Comparison of ENCODE assay signal across 1 cellular context in genomic region chr19:2474232-2475017, GRCh38.
TF ChIP-seq lines count a peak whose summit lies in the region.

No MANE protein-coding gene starts in this region.

TF ChIP-seq in K562, 482 proteins besides CTCF, POLR2A, EP300 and RAD21 (continues in another document):
- TF ChIP-seq MYC (IDR thresholded peaks at IDR 0.05; ENCODE audit: low read depth, low read length) (peak; percentile 49; the same call in 1 of the 2 replicates), MYC (CRISPR knock-in tag; IDR thresholded peaks at IDR 0.05; ENCODE audit: borderline replicate concordance, low read depth) (no peak), ZFP91 (CRISPR knock-in tag; IDR thresholded peaks at IDR 0.05) (0 out of 2 replicates have a peak, but pooled peaks have one; percentile 36), GATAD2A (IDR thresholded peaks at IDR 0.05) (peak; percentile 85; the same call in 1 of the 2 replicates), ZNF589 (CRISPR knock-in tag; IDR thresholded peaks at IDR 0.05; ENCODE audit: low read depth) (0 out of 2 replicates have a peak, but pooled peaks have one; percentile 40), ZFP36 (IDR thresholded peaks at IDR 0.05; ENCODE audit: low read depth, low read length, partially characterized antibody) (peak; percentile 98), ETV5 (CRISPR knock-in tag; IDR thresholded peaks at IDR 0.05; ENCODE audit: low read depth) (peak; percentile 85), GABPA (tag; conservative IDR thresholded peaks at IDR 0.05; ENCODE audit: low read depth) (peak; percentile 77), CEBPG (CRISPR knock-in tag; IDR thresholded peaks at IDR 0.05) (peak; percentile 83), CEBPG (tag; conservative IDR thresholded peaks at IDR 0.05 in 1 of 2, IDR thresholded peaks at IDR 0.05 in 1 of 2) (peak; percentile 72 to 85), YY1 (IDR thresholded peaks at IDR 0.05; ENCODE audit: borderline replicate concordance in 1 of 3, control insufficient read depth in 1 of 3, extremely low read depth in 1 of 3, insufficient read depth in 3 of 3, insufficient read length in 1 of 3, insufficient replicate concordance in 2 of 3, low read depth in 1 of 3, low read length in 2 of 3) (peak in 1 of 3 experiments; percentile 70), ZNF395 (CRISPR knock-in tag; IDR thresholded peaks at IDR 0.05) (0 out of 2 replicates have a peak, but pooled peaks have one; percentile 47), SIN3B (IDR thresholded peaks at IDR 0.05; ENCODE audit: low read depth) (peak; percentile 28; the same call in 1 of the 2 replicates), GTF2A2 (tag; IDR thresholded peaks at IDR 0.05) (no peak), SMARCA4 (IDR thresholded peaks at IDR 0.05) (0 out of 2 replicates have a peak, but pooled peaks have one; percentile 9), RERE (CRISPR knock-in tag; IDR thresholded peaks at IDR 0.05; ENCODE audit: borderline replicate concordance) (no peak), NEUROD1 (IDR thresholded peaks at IDR 0.05; ENCODE audit: borderline replicate concordance, low read depth, low read length, partially characterized antibody) (peak; percentile 11), ZNF274 (IDR thresholded peaks at IDR 0.05; ENCODE audit: borderline replicate concordance, low read depth, low read length) (0 out of 2 replicates have a peak, but pooled peaks have one; percentile 8), SFPQ (IDR thresholded peaks at IDR 0.05; ENCODE audit: low read depth, low read length) (no peak), BRD9 (IDR thresholded peaks at IDR 0.05; ENCODE audit: low read depth, partially characterized antibody) (no peak), CREM (IDR thresholded peaks at IDR 0.05; ENCODE audit: low read depth) (peak; percentile 31; the same call in 1 of the 2 replicates), XRCC5 (IDR thresholded peaks at IDR 0.05; ENCODE audit: low read depth, low read length) (peak; percentile 82), CBX3 (IDR thresholded peaks at IDR 0.05; ENCODE audit: borderline replicate concordance in 1 of 2, low read length in 2 of 2) (0 out of 3 replicates have a peak, but pooled peaks of 1 of the 2 experiments have one; percentile 15), ZSCAN29 (IDR thresholded peaks at IDR 0.05) (no peak), ARID2 (IDR thresholded peaks at IDR 0.05) (peak; percentile 96), NONO (IDR thresholded peaks at IDR 0.05; ENCODE audit: low read depth in 2 of 2, low read length in 1 of 2) (peak in 1 of 2 experiments; percentile 76; a peak in 1 of 4 replicates), RB1 (IDR thresholded peaks at IDR 0.05; ENCODE audit: low read depth) (peak; percentile 95), MYNN (IDR thresholded peaks at IDR 0.05) (no peak), MYNN (CRISPR knock-in tag; IDR thresholded peaks at IDR 0.05) (no peak), DPF2 (IDR thresholded peaks at IDR 0.05) (peak; percentile 56), PRDM10 (IDR thresholded peaks at IDR 0.05; ENCODE audit: partially characterized antibody) (no peak), HDAC1 (IDR thresholded peaks at IDR 0.05) (peak in 1 of 2 experiments; percentile 38; a peak in 1 of 4 replicates), FOXP1 (CRISPR knock-in tag; IDR thresholded peaks at IDR 0.05) (0 out of 2 replicates have a peak, but pooled peaks have one; percentile 78), MNT (conservative IDR thresholded peaks at IDR 0.05) (0 out of 4 replicates have a peak, but pooled peaks of 1 of the 2 experiments have one; percentile 22), SP1 (CRISPR knock-in tag; IDR thresholded peaks at IDR 0.05) (peak; percentile 75), CBX1 (IDR thresholded peaks at IDR 0.05; ENCODE audit: low read depth) (0 out of 2 replicates have a peak, but pooled peaks have one; percentile 45), ADNP (tag; IDR thresholded peaks at IDR 0.05) (peak; percentile 89), ASH1L (IDR thresholded peaks at IDR 0.05; ENCODE audit: borderline replicate concordance, low read depth, partially characterized antibody) (no peak), CEBPB (tag; IDR thresholded peaks at IDR 0.05) (peak; percentile 39; the same call in 1 of the 2 replicates), E2F6 (IDR thresholded peaks at IDR 0.05; ENCODE audit: borderline replicate concordance in 1 of 2, extremely low read depth in 1 of 2, insufficient read depth in 1 of 2, insufficient read length in 1 of 2, low read depth in 1 of 2, low read length in 1 of 2, poor library complexity in 1 of 2, severe bottlenecking in 1 of 2) (peak; percentile 17 to 44), GABPB1 (CRISPR knock-in tag; IDR thresholded peaks at IDR 0.05) (peak; percentile 85), CXXC5 (CRISPR knock-in tag; IDR thresholded peaks at IDR 0.05) (peak; percentile 63; the same call in 1 of the 2 replicates), ZBTB1 (CRISPR knock-in tag; IDR thresholded peaks at IDR 0.05; ENCODE audit: borderline replicate concordance, low read depth) (0 out of 2 replicates have a peak, but pooled peaks have one; percentile 51), VEZF1 (CRISPR knock-in tag; IDR thresholded peaks at IDR 0.05) (peak; percentile 98), MXI1 (IDR thresholded peaks at IDR 0.05; ENCODE audit: low read depth, low read length) (no peak)
